In the genomic region with DNA sequence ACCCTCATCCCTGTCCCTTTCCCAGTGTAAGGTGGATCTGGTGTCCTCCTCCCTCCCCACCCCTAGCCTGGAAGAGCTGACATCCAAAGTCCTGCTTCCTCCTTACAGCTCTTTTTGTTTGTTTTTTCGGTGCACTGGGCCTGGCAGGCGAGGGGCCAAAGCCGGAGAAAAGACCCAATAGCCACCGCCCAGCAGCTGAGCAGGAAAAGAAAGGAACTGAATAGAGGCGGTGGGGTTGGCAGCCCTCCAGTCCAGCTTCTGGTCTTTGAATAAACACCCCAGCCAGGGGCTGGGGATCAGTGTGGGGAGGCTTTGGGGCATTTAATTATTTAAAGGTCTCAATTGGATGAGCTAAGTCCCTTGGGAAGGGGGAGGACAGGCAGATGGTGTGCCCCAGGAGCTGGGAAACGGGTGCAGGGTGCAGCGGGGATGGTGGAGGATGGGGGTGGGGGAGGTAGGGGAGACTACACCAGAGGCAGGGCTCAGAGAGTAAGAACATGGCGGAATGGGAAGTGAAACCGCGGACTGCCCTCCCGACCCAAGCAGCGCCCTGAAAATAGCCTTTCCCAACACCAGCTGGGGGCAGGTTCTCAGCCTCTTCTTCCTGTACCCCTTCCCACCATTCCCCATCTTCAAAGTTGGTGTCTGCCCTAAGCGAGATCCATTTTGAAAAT, we compare ENCODE assay signal across 8 cellular contexts. TPM values are rescaled to one million over a fixed set of nuclear protein-coding genes. Genes with fewer than 3 reads are reported as not detected.
DNase-seq lines count a peak whose midpoint lies in the region; ATAC-seq and TF ChIP-seq lines count a peak whose summit lies in the region.

No MANE protein-coding gene starts in this region.

- peak; percentile 84 for DNase-seq in Ammon's horn (ENCODE audit: low spot score)
- peak; percentile 69 to 87 (median 78) for DNase-seq in heart left ventricle
- peak; percentile 46 to 53 for DNase-seq in gastrocnemius medialis
- DNase-seq in left lobe of liver (ENCODE audit: low spot score): no peak

- H3K9me3 ChIP-seq in HUES48 (ENCODE audit: control insufficient read depth, insufficient read depth, low read length): no peaks in the 10 kb centered on the region
- no peaks in the 10 kb centered on the region for H3K9me3 ChIP-seq in heart left ventricle
- H3K9me3 ChIP-seq in gastrocnemius medialis: no peaks in the 10 kb centered on the region

- H3K36me3 ChIP-seq in HUES48 (ENCODE audit: control insufficient read depth, insufficient read depth, low read length) (no peaks in the 10 kb centered on the region), heart left ventricle (no peaks in the 10 kb centered on the region), gastrocnemius medialis (no peaks in the 10 kb centered on the region)

- H3K4me3 ChIP-seq in HUES48 (ENCODE audit: low read depth, low read length): no peak overlapping the region
- peak overlapping the region in 2 of 12 donors; percentile 7 to 9 for H3K4me3 ChIP-seq in heart left ventricle
- no peak overlapping the region for H3K4me3 ChIP-seq in gastrocnemius medialis

- peak; percentile 45; the same call in 1 of the 2 replicates for TF ChIP-seq POLR2A in Raji (IDR thresholded peaks at IDR 0.05; ENCODE audit: insufficient read depth, low read depth, low read length)
- no peak for TF ChIP-seq POLR2A in heart left ventricle (IDR thresholded peaks at IDR 0.05)
- TF ChIP-seq POLR2A in gastrocnemius medialis (IDR thresholded peaks at IDR 0.05): no peak

- TF ChIP-seq CTCF in heart left ventricle (IDR thresholded peaks at IDR 0.05): no peak
- TF ChIP-seq CTCF in gastrocnemius medialis (IDR thresholded peaks at IDR 0.05 in 4 of 5, conservative IDR thresholded peaks at IDR 0.05 in 1 of 5): no peak

- ATAC-seq in heart left ventricle: peak in 2 of 4 donors; percentile 3 to 5
- no peak for ATAC-seq in gastrocnemius medialis
- ATAC-seq in GM18870 (IDR thresholded peaks at IDR 0.05; ENCODE audit: unreplicated experiment): no peak
- ATAC-seq in GM21423 (IDR thresholded peaks at IDR 0.05; ENCODE audit: unreplicated experiment): no peak
- no peak for ATAC-seq in left lobe of liver

- H3K4me1 ChIP-seq in HUES48 (ENCODE audit: control insufficient read depth, insufficient read depth, low read length) (peaks cover 39% of the 10 kb centered on the region), heart left ventricle (peaks cover 7 to 81% (median 70%) of the 10 kb centered on the region in 12 donors), gastrocnemius medialis (peaks cover 30 to 38% of the 10 kb centered on the region in 2 donors)

- H3K27me3 ChIP-seq in HUES48 (ENCODE audit: control insufficient read depth, insufficient read depth, low read length) (peaks cover 62% of the 10 kb centered on the region), heart left ventricle (no peaks in the 10 kb centered on the region), gastrocnemius medialis (no peaks in the 10 kb centered on the region)

- H3K9ac ChIP-seq in HUES48 (ENCODE audit: low read depth, low read length): no peak overlapping the region

- peak overlapping the region; percentile 69 for H3K27ac ChIP-seq in HUES48 (ENCODE audit: low read depth, low read length)
- peak overlapping the region; percentile 82 to 99 (median 94) for H3K27ac ChIP-seq in heart left ventricle
- H3K27ac ChIP-seq in gastrocnemius medialis: peak overlapping the region; percentile 78 to 90 (median 86)

- in situ Hi-C loops in gastrocnemius medialis (cut with MboI; ENCODE audit: low sequenced_read_pairs in 4 of 4): loop anchor here in 1 of 4 donors (5.0 kb wide), 1 partner anchor 53 kb away; no protein-coding TSS in a partner anchor

- intact Hi-C loops in heart left ventricle (cut with DNase I) (loop anchor here in 5 of 10 donors (1.0 to 2.0 kb wide), 5 partner anchors 18 to 53 kb away; no protein-coding TSS in a partner anchor), gastrocnemius medialis (cut with DNase I; ENCODE audit: low total_unique reads) (loop anchor here (2.0 to 5.0 kb wide), 2 partner anchors 19 to 288 kb away; no protein-coding TSS in a partner anchor)

- 49 to 71% (median 56%) methylated on average over 13 of the region's 13 CpGs for WGBS in heart left ventricle, 4 donors

RNA-seq across cellular contexts. Expression of a gene that starts 20.2 kb away (rescaled TPM):
- total RNA-seq in heart left ventricle (100 to 1,000 TPM in 1 of 9 donors, 10 to 100 TPM in 8; 28.0 to 174 (median 42.1) TPM), gastrocnemius medialis (100 to 1,000 TPM in 1 of 4 donors, 10 to 100 TPM in 3; 48.0 to 286 (median 74.9) TPM), left lobe of liver (2.8 TPM)
- polyA plus RNA-seq in heart left ventricle: 10 to 100 TPM; 23.8 to 77.3 TPM

RNA-seq across cellular contexts. Expression of a gene that starts 25.4 kb away (rescaled TPM):
- total RNA-seq in heart left ventricle (10 to 100 TPM in 4 of 9 donors, 1 to 10 TPM in 5; 6.1 to 33.2 (median 8.5) TPM), gastrocnemius medialis (10 to 100 TPM in 1 of 4 donors, 1 to 10 TPM in 3; 6.3 to 15.8 (median 7.8) TPM), left lobe of liver (1.7 TPM)
- polyA plus RNA-seq in heart left ventricle: 1 to 10 TPM; 3.0 to 7.0 TPM
